In genomic region chr7:86469680-86470295, GRCh38 we compare ENCODE assay signal across 8 cellular contexts.
DNase-seq lines count a peak whose midpoint lies in the region; ATAC-seq lines count a peak whose summit lies in the region.

No MANE protein-coding gene starts in this region.

- peak; percentile 96 for ATAC-seq in GM21381 (IDR thresholded peaks at IDR 0.05; ENCODE audit: unreplicated experiment)
- peak; percentile 98 for ATAC-seq in HG03558 (IDR thresholded peaks at IDR 0.05; ENCODE audit: extremely low read depth, unreplicated experiment)
- no peak for ATAC-seq in T-helper 17 cell

- no peak overlapping the region for H3K27ac Mint-ChIP-seq in activated CD4-positive, alpha-beta memory T cell treated with anti-CD3 and anti-CD28 coated beads, Interleukin-2, amount 10 ng/mL, durations not matched to agents 7 days and 5 days
- no peak overlapping the region for H3K27ac Mint-ChIP-seq in T-helper 17 cell

- no peaks in the 10 kb centered on the region for H3K4me1 Mint-ChIP-seq in activated CD4-positive, alpha-beta memory T cell treated with anti-CD3 and anti-CD28 coated beads, Interleukin-2, amount 10 ng/mL, durations not matched to agents 7 days and 5 days
- H3K4me1 Mint-ChIP-seq in T-helper 17 cell = no peaks in the 10 kb centered on the region

- H3K9me3 Mint-ChIP-seq in activated CD4-positive, alpha-beta memory T cell treated with anti-CD3 and anti-CD28 coated beads, Interleukin-2, amount 10 ng/mL, durations not matched to agents 7 days and 5 days = no peaks in the 10 kb centered on the region

- no peaks in the 10 kb centered on the region for H3K27me3 Mint-ChIP-seq in activated CD4-positive, alpha-beta memory T cell treated with anti-CD3 and anti-CD28 coated beads, Interleukin-2, amount 10 ng/mL, durations not matched to agents 7 days and 5 days
- no peaks in the 10 kb centered on the region for H3K27me3 Mint-ChIP-seq in T-helper 17 cell

- POLR2A ChIA-PET in activated CD4-positive, alpha-beta memory T cell treated with anti-CD3 and anti-CD28 coated beads, Interleukin-2, amount 10 ng/mL, durations not matched to agents 7 days and 5 days (lab: Charles Lee) = no interaction called here

- H3K9me3 ChIP-seq in T-helper 17 cell (ENCODE audit: control insufficient read depth, low read length, poor library complexity, severe bottlenecking) = no peaks in the 10 kb centered on the region

- no peak overlapping the region for H3K4me3 Mint-ChIP-seq in activated CD4-positive, alpha-beta memory T cell treated with anti-CD3 and anti-CD28 coated beads, Interleukin-2, amount 10 ng/mL, durations not matched to agents 7 days and 5 days
- no peak overlapping the region for H3K4me3 Mint-ChIP-seq in T-helper 17 cell

- H3K36me3 Mint-ChIP-seq in activated CD4-positive, alpha-beta memory T cell treated with anti-CD3 and anti-CD28 coated beads, Interleukin-2, amount 10 ng/mL, durations not matched to agents 7 days and 5 days (ENCODE audit: low read depth) = no peaks in the 10 kb centered on the region
- no peaks in the 10 kb centered on the region for H3K36me3 Mint-ChIP-seq in T-helper 17 cell (ENCODE audit: low read depth)

- DNase-seq in GM03348 (ENCODE audit: low spot score) (peak; percentile 38), NCI-H524 (lab: John Stamatoyannopoulos, UW) (peak; percentile 74 to 83), foreskin melanocyte (peak; percentile 64), pons (ENCODE audit: low spot score) (peak; percentile 90), T-helper 17 cell (no peak)
- peak; percentile 52 for DNase-seq in activated CD4-positive, alpha-beta memory T cell treated with anti-CD3 and anti-CD28 coated beads, Interleukin-2, amount 10 ng/mL, durations not matched to agents 7 days and 5 days

- CTCF ChIA-PET in activated CD4-positive, alpha-beta memory T cell treated with anti-CD3 and anti-CD28 coated beads, Interleukin-2, amount 10 ng/mL, durations not matched to agents 7 days and 5 days (lab: Charles Lee) = interaction anchor here (0.7 to 1.5 kb wide), 5 partner anchors 9 to 580 kb away, joined by 3 to 10 read pairs (median 4); no protein-coding TSS in a partner anchor

Comparison
In these comparisons a context has a peak if more than half of its experiments do, and no peak if none do; other contexts are left out.
1. DNase-seq: peak in GM03348 (single experiment), NCI-H524 (2 of 2), activated CD4-positive, alpha-beta memory T cell treated with anti-CD3 and anti-CD28 coated beads, Interleukin-2, amount 10 ng/mL, durations not matched to agents 7 days and 5 days (single experiment), foreskin melanocyte (single experiment) and pons (single experiment); none in T-helper 17 cell (0 of 3).